Comparison of ENCODE assay signal across 1 cellular context in genomic region chr1:224183591-224184312, GRCh38.
TF ChIP-seq lines count a peak whose summit lies in the region.

No MANE protein-coding gene starts in this region.

TF ChIP-seq in HEK293, 187 proteins besides CTCF, POLR2A, EP300 and RAD21 (continued from another document and continues in another):
- no peak; the same call in 1 of the 2 replicates for TF ChIP-seq KLF9 (tag by site-specific recombination; IDR thresholded peaks at IDR 0.05; ENCODE audit: low read depth)
- TF ChIP-seq ZNF571 (tag by site-specific recombination; IDR thresholded peaks at IDR 0.05): no peak
- no peak for TF ChIP-seq ZNF830 (tag by site-specific recombination; IDR thresholded peaks at IDR 0.05; ENCODE audit: low read depth)
- no peak for TF ChIP-seq ZNF785 (tag by site-specific recombination; IDR thresholded peaks at IDR 0.05)
- TF ChIP-seq TCF7L2 (IDR thresholded peaks at IDR 0.05; ENCODE audit: borderline replicate concordance, low read depth, low read length): 0 out of 2 replicates have a peak, but pooled peaks have one; percentile 40
- TF ChIP-seq ZNF701 (tag by site-specific recombination; IDR thresholded peaks at IDR 0.05): no peak
- TF ChIP-seq ZNF433 (tag by site-specific recombination; IDR thresholded peaks at IDR 0.05; ENCODE audit: low read depth): no peak
- peak; percentile 81 for TF ChIP-seq KLF16 (tag by site-specific recombination; IDR thresholded peaks at IDR 0.05)
- peak; percentile 93 for TF ChIP-seq GLIS2 (tag by site-specific recombination; IDR thresholded peaks at IDR 0.05)
- peak; percentile 97 for TF ChIP-seq ZBTB26 (tag by site-specific recombination; optimal IDR thresholded peaks at IDR 0.05)
- TF ChIP-seq ZNF280D (tag by site-specific recombination; IDR thresholded peaks at IDR 0.05): no peak
- TF ChIP-seq YY1 (tag by site-specific recombination; IDR thresholded peaks at IDR 0.05): peak; percentile 69
- TF ChIP-seq ZNF747 (tag by site-specific recombination; IDR thresholded peaks at IDR 0.05): no peak
- no peak; the same call in none of the 2 replicates for TF ChIP-seq KLF10 (tag by site-specific recombination; IDR thresholded peaks at IDR 0.05)
- no peak; the same call in 1 of the 2 replicates for TF ChIP-seq GLI2 (tag by site-specific recombination; IDR thresholded peaks at IDR 0.05; ENCODE audit: borderline replicate concordance, low read depth)
- peak; percentile 100 for TF ChIP-seq ZNF335 (tag by site-specific recombination; conservative IDR thresholded peaks at IDR 0.05)
- TF ChIP-seq KLF1 (tag by site-specific recombination; IDR thresholded peaks at IDR 0.05): peak; percentile 90
- no peak for TF ChIP-seq BCL11B (tag by site-specific recombination; IDR thresholded peaks at IDR 0.05; ENCODE audit: low read depth)
- no peak for TF ChIP-seq ZNF112 (tag by site-specific recombination; IDR thresholded peaks at IDR 0.05)
- TF ChIP-seq OSR2 (tag by site-specific recombination; IDR thresholded peaks at IDR 0.05): no peak
- TF ChIP-seq SP2 (tag by site-specific recombination; IDR thresholded peaks at IDR 0.05): peak; percentile 47
- TF ChIP-seq ZNF449 (tag by site-specific recombination; IDR thresholded peaks at IDR 0.05): peak; percentile 68; the same call in 1 of the 2 replicates
- no peak for TF ChIP-seq PRDM4 (tag by site-specific recombination; IDR thresholded peaks at IDR 0.05)
- TF ChIP-seq ZNF596 (tag by site-specific recombination; IDR thresholded peaks at IDR 0.05): no peak
- TF ChIP-seq FEZF1 (tag by site-specific recombination; IDR thresholded peaks at IDR 0.05): peak; percentile 24; the same call in 1 of the 2 replicates
- peak; percentile 46; the same call in 1 of the 2 replicates for TF ChIP-seq ZNF394 (tag by site-specific recombination; IDR thresholded peaks at IDR 0.05; ENCODE audit: borderline replicate concordance)
- no peak; the same call in none of the 2 replicates for TF ChIP-seq REST (tag by site-specific recombination; IDR thresholded peaks at IDR 0.05)
- TF ChIP-seq ZNF660 (tag by site-specific recombination; IDR thresholded peaks at IDR 0.05): no peak
- no peak; the same call in none of the 2 replicates for TF ChIP-seq ZNF423 (tag by site-specific recombination; IDR thresholded peaks at IDR 0.05)
- TF ChIP-seq INSM2 (tag by site-specific recombination; IDR thresholded peaks at IDR 0.05): no peak
- TF ChIP-seq ZFP41 (tag by site-specific recombination; IDR thresholded peaks at IDR 0.05; ENCODE audit: borderline replicate concordance): no peak
- TF ChIP-seq RBAK (tag by site-specific recombination; IDR thresholded peaks at IDR 0.05): no peak
- TF ChIP-seq ZNF776 (tag by site-specific recombination; IDR thresholded peaks at IDR 0.05; ENCODE audit: borderline replicate concordance): no peak
- TF ChIP-seq ZNF548 (tag by site-specific recombination; IDR thresholded peaks at IDR 0.05): no peak
- TF ChIP-seq ZNF416 (tag by site-specific recombination; IDR thresholded peaks at IDR 0.05): no peak
- peak; percentile 75; the same call in 1 of the 2 replicates for TF ChIP-seq PRDM2 (tag by site-specific recombination; IDR thresholded peaks at IDR 0.05; ENCODE audit: borderline replicate concordance)
- TF ChIP-seq ZFP69B (tag by site-specific recombination; IDR thresholded peaks at IDR 0.05): peak; percentile 72; the same call in 1 of the 2 replicates
- no peak for TF ChIP-seq ZNF184 (tag by site-specific recombination; IDR thresholded peaks at IDR 0.05)
- no peak for TF ChIP-seq SETDB1 (IDR thresholded peaks at IDR 0.05; ENCODE audit: insufficient read length, low read length)
- TF ChIP-seq ZNF350 (tag by site-specific recombination; IDR thresholded peaks at IDR 0.05): no peak
- no peak for TF ChIP-seq ZNF626 (tag by site-specific recombination; IDR thresholded peaks at IDR 0.05)
- TF ChIP-seq ZNF521 (tag by site-specific recombination; IDR thresholded peaks at IDR 0.05): no peak
- no peak for TF ChIP-seq HOXA7 (CRISPR knock-in tag; IDR thresholded peaks at IDR 0.05; ENCODE audit: borderline replicate concordance)
- TF ChIP-seq HOXC10 (CRISPR knock-in tag; IDR thresholded peaks at IDR 0.05): peak; percentile 16; the same call in 1 of the 2 replicates
- no peak; the same call in 1 of the 2 replicates for TF ChIP-seq MZF1 (tag by site-specific recombination; IDR thresholded peaks at IDR 0.05; ENCODE audit: borderline replicate concordance)
- no peak for TF ChIP-seq HOXD13 (CRISPR knock-in tag; IDR thresholded peaks at IDR 0.05; ENCODE audit: borderline replicate concordance)
- TF ChIP-seq ZSCAN16 (tag by site-specific recombination; IDR thresholded peaks at IDR 0.05): 0 out of 2 replicates have a peak, but pooled peaks have one; percentile 26
